In the genomic region with DNA sequence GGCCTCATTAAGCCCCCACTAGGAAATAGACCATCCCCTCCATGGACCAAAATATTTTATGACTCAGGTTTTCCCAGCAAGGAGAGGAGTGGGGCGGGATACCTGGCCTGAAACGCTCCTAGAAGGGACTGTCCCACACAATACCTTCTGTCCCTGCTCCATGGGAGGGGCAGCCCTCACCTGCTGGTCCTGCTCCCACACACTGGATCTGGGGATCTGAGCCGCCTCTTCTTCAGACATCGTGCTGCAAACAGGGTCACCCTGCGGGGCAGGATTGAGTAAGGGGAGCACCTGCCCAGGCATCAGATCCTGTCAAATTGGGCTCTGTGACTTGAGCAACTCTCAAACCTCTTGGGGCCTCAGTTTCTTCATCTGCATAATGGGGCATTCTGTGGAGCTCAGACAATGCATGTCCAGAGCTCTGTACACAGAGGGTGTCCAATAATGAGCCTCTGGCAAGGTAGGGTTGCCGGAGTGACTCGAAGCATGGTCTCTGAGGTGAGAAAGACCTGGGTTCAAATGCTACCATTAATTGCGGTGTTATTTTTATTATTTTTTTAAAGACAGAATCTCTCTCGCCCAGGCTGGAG, we compare ENCODE assay signal across 28 cellular contexts. TPM values are rescaled to one million over a fixed set of nuclear protein-coding genes. Genes with fewer than 3 reads are reported as not detected.
DNase-seq lines count a peak whose midpoint lies in the region; ATAC-seq, FAIRE-seq and TF ChIP-seq lines count a peak whose summit lies in the region.
"Had no signal": no experiment of that assay in that cellular context is flagged by ENCODE, and none has a peak within 500 bp of the region (broad histone marks: within the 10 kb centered on the region; RNA-seq: fewer than 3 reads in every experiment).

No MANE protein-coding gene starts in this region.

- POLR2A ChIA-PET in HepG2 (lab: Yijun Ruan, JAX), result interaction anchor here (1.3 to 2.5 kb wide), 4 partner anchors 9 to 192 kb away, joined by 4 to 38 read pairs (median 9); a partner anchor contains a TSS

- TF ChIP-seq EP300 in HepG2 (IDR thresholded peaks at IDR 0.05; ENCODE audit: low read depth in 2 of 2, low read length in 2 of 2) (no peak), HepG2 (CRISPR knock-in tag; IDR thresholded peaks at IDR 0.05; ENCODE audit: borderline replicate concordance) (no peak)

- no peak overlapping the region for H2AFZ ChIP-seq in HepG2 (ENCODE audit: low read length)
- H2AFZ ChIP-seq: GM23248 had no signal

- H3K27me3 ChIP-seq in HepG2 (ENCODE audit: control insufficient read depth in 1 of 2, insufficient read depth in 2 of 2, low read length in 2 of 2) (no peaks in the 10 kb centered on the region; a peak in 1 of 5 replicates), right lobe of liver (no peaks in the 10 kb centered on the region), body of pancreas (no peaks in the 10 kb centered on the region), psoas muscle (ENCODE audit: insufficient read depth in 3 of 3, low read length in 2 of 3) (no peaks in the 10 kb centered on the region)

- intact Hi-C loops in HepG2 (cut with micrococcal nuclease; ENCODE audit: unreplicated experiment) (no loop called here), right lobe of liver (cut with DNase I) (no loop called here), body of pancreas (cut with DNase I) (no loop called here), psoas muscle (cut with DNase I) (no loop called here)

- CTCF ChIA-PET in HepG2 (lab: Yijun Ruan, JAX; ENCODE audit: low intra/inter-chr PET ratio, low total read pairs), result no interaction called here

- TF ChIP-seq RAD21 in HepG2 (CRISPR knock-in tag; IDR thresholded peaks at IDR 0.05), result no peak

- DNase-seq in HepG2 (ENCODE audit: low spot score) (no peak), right lobe of liver (no peak), body of pancreas (peak in 1 of 4 donors; percentile 33), psoas muscle (no peak), NCI-H146 (lab: John Stamatoyannopoulos, UW) (no peak)
- DNase-seq: C1 segment of cervical spinal cord; CD4-positive, alpha-beta memory T cell; COR-L47; DMS79 treated with DMSO at 0.1 percent for 48 hours; GM23248; H9; HFFc6; IMR-90; MM.1S; NCI-H1694; NCI-H2081; NCI-H2171; NCI-H226; NCI-H510A; NCI-H69; SIG-M5 had no signal

- H3K4me3 ChIP-seq in HepG2 (replicated peaks in 1 of 3; ENCODE audit: insufficient read depth in 1 of 3, low read depth in 2 of 3, low read length in 3 of 3), result no peak overlapping the region
- H3K4me3 ChIP-seq in right lobe of liver, result peak overlapping the region in 1 of 3 donors; percentile 70
- H3K4me3 ChIP-seq in body of pancreas, result no peak overlapping the region
- peak overlapping the region; percentile 66 for H3K4me3 ChIP-seq in psoas muscle
- H3K4me3 ChIP-seq: GM23248 had no signal

- no peak for TF ChIP-seq POLR2A in HepG2 (IDR thresholded peaks at IDR 0.05; ENCODE audit: insufficient read depth in 1 of 2, low read depth in 2 of 2, low read length in 2 of 2)
- no peak for TF ChIP-seq POLR2A in right lobe of liver (IDR thresholded peaks at IDR 0.05)
- no peak for TF ChIP-seq POLR2A in body of pancreas (IDR thresholded peaks at IDR 0.05)

- ATAC-seq in HepG2 (no peak), right lobe of liver (no peak), body of pancreas (no peak), psoas muscle (no peak), GM19035 (IDR thresholded peaks at IDR 0.05; ENCODE audit: unreplicated experiment) (no peak), HG02678 (IDR thresholded peaks at IDR 0.05; ENCODE audit: unreplicated experiment) (no peak)

- no peak overlapping the region for H3K27ac ChIP-seq in HepG2 (ENCODE audit: extremely low read length, insufficient read depth, low read length)
- H3K27ac ChIP-seq in right lobe of liver, result peak overlapping the region in 1 of 3 donors; percentile 87
- peak overlapping the region in 3 of 4 donors; percentile 82 to 88 (median 88) for H3K27ac ChIP-seq in body of pancreas
- peak overlapping the region; percentile 90 for H3K27ac ChIP-seq in psoas muscle
- H3K27ac ChIP-seq: GM23248, KMS-11, SK-N-MC had no signal

- 79% methylated on average over 6 of the region's 9 CpGs for WGBS in HepG2 (ENCODE audit: low lambda C conversion rate)
- WGBS in right lobe of liver (ENCODE audit: insufficient coverage, low coverage, low lambda C conversion rate, missing lambda C conversion rate), result 90% methylated on average over 2 of the region's 9 CpGs
- WGBS in body of pancreas, 2 donors, result 81 to 88% methylated on average over 5 to 9 of the region's 9 CpGs
- 79 to 82% (median 81%) methylated on average over 9 of the region's 9 CpGs for WGBS in psoas muscle, 3 donors

- H3K4me2 ChIP-seq in HepG2 (ENCODE audit: low read depth, low read length), result no peak overlapping the region
- H3K4me2 ChIP-seq: KMS-11 had no signal

- FAIRE-seq in HepG2 (lab: Jason Lieb, UNC), result no peak
- FAIRE-seq: A204.1, GM12892, RCC 7860 had no signal

- H3K9me3 ChIP-seq in HepG2 (ENCODE audit: low read length) (no peaks in the 10 kb centered on the region), right lobe of liver (no peaks in the 10 kb centered on the region), body of pancreas (no peaks in the 10 kb centered on the region), psoas muscle (no peaks in the 10 kb centered on the region)

- in situ Hi-C loops in HepG2 (cut with HindIII; ENCODE audit: extremely low pct_ligation_motif_present, low pct_unique_long_range_greater_than_20kb), result no loop called here

- H4K20me1 ChIP-seq in HepG2 (ENCODE audit: insufficient read depth, low read length), result peaks cover 6% of the 10 kb centered on the region; the same call in 1 of the 2 replicates

- no TSS peak for BruUV-seq in HepG2 (replicated peaks; lab: Mats Ljungman, UMichigan)

- TF ChIP-seq CTCF in HepG2 (CRISPR knock-in tag; IDR thresholded peaks at IDR 0.05) (no peak), right lobe of liver (IDR thresholded peaks at IDR 0.05) (no peak), body of pancreas (IDR thresholded peaks at IDR 0.05) (no peak), psoas muscle (IDR thresholded peaks at IDR 0.05) (no peak)

- H3K79me2 ChIP-seq in HepG2 (ENCODE audit: insufficient read depth, low read length), result no peaks in the 10 kb centered on the region

- no peak overlapping the region for H3K9ac ChIP-seq in HepG2 (ENCODE audit: insufficient read depth, low read depth, low read length)
- H3K9ac ChIP-seq: GM23248, KMS-11 had no signal

- H3K4me1 ChIP-seq in HepG2 (ENCODE audit: insufficient read depth, low read length) (peaks cover 74% of the 10 kb centered on the region), right lobe of liver (peaks cover 0 to 41% (median 0%) of the 10 kb centered on the region in 4 donors), body of pancreas (peaks cover 68% of the 10 kb centered on the region), psoas muscle (peaks cover 39% of the 10 kb centered on the region)

- H3K36me3 ChIP-seq in HepG2 (replicated peaks in 1 of 2; ENCODE audit: control insufficient read depth in 1 of 2, insufficient read depth in 2 of 2, low read length in 2 of 2) (no peaks in the 10 kb centered on the region), right lobe of liver (peaks cover 0 to 3% (median 3%) of the 10 kb centered on the region in 4 donors), body of pancreas (replicated peaks in 1 of 2; ENCODE audit: insufficient read depth in 1 of 2, low read depth in 2 of 2) (peaks cover 0 to 2% of the 10 kb centered on the region in 2 donors), psoas muscle (ENCODE audit: insufficient read depth in 1 of 2, low read depth in 1 of 2) (peaks cover 0 to 4% of the 10 kb centered on the region in 2 donors)

RNA-seq across cellular contexts. Expression of a gene that starts 1.1 kb away (rescaled TPM):
- total RNA-seq in HepG2 (2016; rRNA removed; fragmentation: Illumina TruSeq; extraction: Trizol) (1.6 and 1.8 TPM in 2 replicates), right lobe of liver (100 to 1,000 TPM in 4 of 6 experiments, 10 to 100 TPM in 2; 35.0 to 149 (median 117) TPM), body of pancreas (100 to 1,000 TPM in 1 of 2 donors, 10 to 100 TPM in 1; 72.9 to 132 TPM), psoas muscle (100 to 1,000 TPM in 2 of 4 donors, 10 to 100 TPM in 2; 61.7 to 143 (median 118) TPM)
- total RNA-seq in HepG2 (2016; cell fraction: cytosol; rRNA removed; fragmentation: Illumina TruSeq; extraction: Trizol; ENCODE audit: low read depth), result 0.35 and 0.40 TPM in 2 replicates
- total RNA-seq in HepG2 (2016; cell fraction: insoluble cytoplasmic fraction; rRNA removed; fragmentation: Illumina TruSeq; extraction: Trizol), result 0.94 and 1.8 TPM in 2 replicates
- total RNA-seq in HepG2 (2016; cell fraction: membrane; rRNA removed; fragmentation: Illumina TruSeq; extraction: Trizol), result 0.65 TPM in 2 replicates
- total RNA-seq in HepG2 (2016; cell fraction: nucleus; rRNA removed; fragmentation: Illumina TruSeq; extraction: Trizol), result 1.9 TPM in 2 replicates
- polyA plus RNA-seq in HepG2 (2011; rRNA removed) (4.8 and 6.3 TPM in 2 replicates), psoas muscle (10 to 100 TPM; 14.5 to 96.8 (median 22.8) TPM)
- polyA plus RNA-seq in HepG2 (2011; cell fraction: cytosol; rRNA removed), result 1.6 and 1.9 TPM in 2 replicates
- polyA plus RNA-seq in HepG2 (2011; cell fraction: nucleus; rRNA removed), result 31.7 and 40.6 TPM in 2 replicates
- polyA plus RNA-seq in HepG2 (2012), result 1.9 and 2.0 TPM in 2 replicates
- 0.12 and 0.53 TPM in 2 replicates for polyA plus RNA-seq in HepG2 (2016; cell fraction: cytosol; fragmentation: Illumina TruSeq; extraction: Trizol; ENCODE audit: low read depth)
- 0.77 and 1.4 TPM in 2 replicates for polyA plus RNA-seq in HepG2 (2016; cell fraction: insoluble cytoplasmic fraction; fragmentation: Illumina TruSeq; extraction: Trizol; ENCODE audit: low read depth)
- 0.11 and 0.52 TPM in 2 replicates for polyA plus RNA-seq in HepG2 (2016; cell fraction: membrane; fragmentation: Illumina TruSeq; extraction: Trizol; ENCODE audit: low read depth)
- 5.8 and 8.9 TPM in 2 replicates for polyA plus RNA-seq in HepG2 (2016; cell fraction: nucleus; fragmentation: Illumina TruSeq; extraction: Trizol; ENCODE audit: insufficient read depth, low read depth)
- 0.47 and 3.5 TPM in 2 replicates for polyA minus RNA-seq in HepG2 (2011; rRNA and poly(A)+ RNA removed; ENCODE audit: low replicate concordance)
- polyA minus RNA-seq in HepG2 (2011; cell fraction: cytosol; rRNA and poly(A)+ RNA removed), result 0.97 and 0.99 TPM in 2 replicates
- polyA minus RNA-seq in HepG2 (2011; cell fraction: nucleus; rRNA and poly(A)+ RNA removed), result 4.1 and 4.4 TPM in 2 replicates
- total RNA-seq: GM23248, HFFc6, IMR-90 had no signal
- polyA plus RNA-seq: GM23248, IMR-90 had no signal

RNA-seq across cellular contexts. Expression of a gene that starts 5.9 kb away (rescaled TPM):
- total RNA-seq in HepG2 (2016; rRNA removed; fragmentation: Illumina TruSeq; extraction: Trizol), result 7.1 and 12.0 TPM in 2 replicates
- total RNA-seq in HepG2 (2016; cell fraction: cytosol; rRNA removed; fragmentation: Illumina TruSeq; extraction: Trizol; ENCODE audit: low read depth), result 2.0 and 2.2 TPM in 2 replicates
- 5.8 and 13.0 TPM in 2 replicates for total RNA-seq in HepG2 (2016; cell fraction: insoluble cytoplasmic fraction; rRNA removed; fragmentation: Illumina TruSeq; extraction: Trizol)
- total RNA-seq in HepG2 (2016; cell fraction: membrane; rRNA removed; fragmentation: Illumina TruSeq; extraction: Trizol), result 4.2 and 4.7 TPM in 2 replicates
- total RNA-seq in HepG2 (2016; cell fraction: nucleus; rRNA removed; fragmentation: Illumina TruSeq; extraction: Trizol), result 10.2 and 12.3 TPM in 2 replicates
- polyA plus RNA-seq in HepG2 (2011; rRNA removed), result 39.3 and 48.9 TPM in 2 replicates
- polyA plus RNA-seq in HepG2 (2011; cell fraction: cytosol; rRNA removed), result 33.3 and 38.7 TPM in 2 replicates
- polyA plus RNA-seq in HepG2 (2011; cell fraction: nucleus; rRNA removed), result 12.1 and 16.5 TPM in 2 replicates
- polyA plus RNA-seq in HepG2 (2012), result 8.4 and 14.3 TPM in 2 replicates
- 2.4 and 2.6 TPM in 2 replicates for polyA plus RNA-seq in HepG2 (2016; cell fraction: cytosol; fragmentation: Illumina TruSeq; extraction: Trizol; ENCODE audit: low read depth)
- polyA plus RNA-seq in HepG2 (2016; cell fraction: insoluble cytoplasmic fraction; fragmentation: Illumina TruSeq; extraction: Trizol; ENCODE audit: low read depth), result 6.6 and 8.6 TPM in 2 replicates
- polyA plus RNA-seq in HepG2 (2016; cell fraction: membrane; fragmentation: Illumina TruSeq; extraction: Trizol; ENCODE audit: low read depth), result 4.2 and 4.9 TPM in 2 replicates
- 20.0 and 22.9 TPM in 2 replicates for polyA plus RNA-seq in HepG2 (2016; cell fraction: nucleus; fragmentation: Illumina TruSeq; extraction: Trizol; ENCODE audit: insufficient read depth, low read depth)
- polyA minus RNA-seq in HepG2 (2011; rRNA and poly(A)+ RNA removed; ENCODE audit: low replicate concordance), result 0.77 and 28.9 TPM in 2 replicates
- polyA minus RNA-seq in HepG2 (2011; cell fraction: cytosol; rRNA and poly(A)+ RNA removed), result 12.1 and 23.5 TPM in 2 replicates
- polyA minus RNA-seq in HepG2 (2011; cell fraction: nucleus; rRNA and poly(A)+ RNA removed), result 3.2 and 5.6 TPM in 2 replicates
- 1,000 to 10,000 TPM in 2 of 6 experiments, 100 to 1,000 TPM in 4; 331 to 1,334 (median 524) TPM for total RNA-seq in right lobe of liver
- total RNA-seq in body of pancreas, result 10 to 100 TPM in 1 of 2 donors, 1 to 10 TPM in 1; 8.8 to 21.1 TPM
- total RNA-seq in psoas muscle, result 1 to 10 TPM in 1 of 4 donors, under 1 TPM in 2, not detected in 1; 0.42 to 1.8 (median 0.53) TPM
- under 1 TPM; 0.09 to 0.42 (median 0.15) TPM for polyA plus RNA-seq in psoas muscle
- total RNA-seq: CD4-positive, alpha-beta memory T cell; GM23248; HFFc6; IMR-90 had no signal
- polyA plus RNA-seq: GM23248, IMR-90 had no signal

RNA-seq across cellular contexts. Expression of a gene that starts 15.6 kb away (rescaled TPM):
- total RNA-seq in HepG2 (2016; rRNA removed; fragmentation: Illumina TruSeq; extraction: Trizol) (0.80 and 1.3 TPM in 2 replicates), right lobe of liver (10 to 100 TPM; 28.4 to 51.2 (median 39.3) TPM), body of pancreas (100 to 1,000 TPM in 1 of 2 donors, 10 to 100 TPM in 1; 18.9 to 125 TPM), psoas muscle (100 to 1,000 TPM; 115 to 309 (median 183) TPM)
- total RNA-seq in HepG2 (2016; cell fraction: cytosol; rRNA removed; fragmentation: Illumina TruSeq; extraction: Trizol; ENCODE audit: low read depth), result 1.2 and 1.4 TPM in 2 replicates
- 0.68 and 1.3 TPM in 2 replicates for total RNA-seq in HepG2 (2016; cell fraction: insoluble cytoplasmic fraction; rRNA removed; fragmentation: Illumina TruSeq; extraction: Trizol)
- total RNA-seq in HepG2 (2016; cell fraction: membrane; rRNA removed; fragmentation: Illumina TruSeq; extraction: Trizol), result 0.12 and 0.21 TPM in 2 replicates
- total RNA-seq in HepG2 (2016; cell fraction: nucleus; rRNA removed; fragmentation: Illumina TruSeq; extraction: Trizol), result 1.0 and 1.1 TPM in 2 replicates
- polyA plus RNA-seq in HepG2 (2011; rRNA removed) (1.1 and 1.9 TPM in 2 replicates), psoas muscle (10 to 100 TPM; 29.0 to 97.8 (median 50.4) TPM)
- polyA plus RNA-seq in HepG2 (2011; cell fraction: cytosol; rRNA removed), result 0.72 and 0.76 TPM in 2 replicates
- polyA plus RNA-seq in HepG2 (2011; cell fraction: nucleus; rRNA removed), result 12.5 and 14.8 TPM in 2 replicates
- polyA plus RNA-seq in HepG2 (2012), result 0.82 and 1.4 TPM in 2 replicates
- 1.2 and 1.5 TPM in 2 replicates for polyA plus RNA-seq in HepG2 (2016; cell fraction: cytosol; fragmentation: Illumina TruSeq; extraction: Trizol; ENCODE audit: low read depth)
- 0.48 and 0.53 TPM in 2 replicates for polyA plus RNA-seq in HepG2 (2016; cell fraction: insoluble cytoplasmic fraction; fragmentation: Illumina TruSeq; extraction: Trizol; ENCODE audit: low read depth)
- 0.08 and 0.13 TPM in 2 replicates for polyA plus RNA-seq in HepG2 (2016; cell fraction: membrane; fragmentation: Illumina TruSeq; extraction: Trizol; ENCODE audit: low read depth)
- 2.9 and 3.1 TPM in 2 replicates for polyA plus RNA-seq in HepG2 (2016; cell fraction: nucleus; fragmentation: Illumina TruSeq; extraction: Trizol; ENCODE audit: insufficient read depth, low read depth)
- 0.19 and 0.78 TPM in 2 replicates for polyA minus RNA-seq in HepG2 (2011; rRNA and poly(A)+ RNA removed; ENCODE audit: low replicate concordance)
- 1.1 and 1.3 TPM in 2 replicates for polyA minus RNA-seq in HepG2 (2011; cell fraction: cytosol; rRNA and poly(A)+ RNA removed)
- polyA minus RNA-seq in HepG2 (2011; cell fraction: nucleus; rRNA and poly(A)+ RNA removed), result 1.0 and 1.6 TPM in 2 replicates
- total RNA-seq: GM23248, HFFc6 had no signal

RNA-seq across cellular contexts. Expression of a gene that starts 25.6 kb away (rescaled TPM):
- 37.0 and 67.1 TPM in 2 replicates for total RNA-seq in HepG2 (2016; rRNA removed; fragmentation: Illumina TruSeq; extraction: Trizol)
- total RNA-seq in HepG2 (2016; cell fraction: cytosol; rRNA removed; fragmentation: Illumina TruSeq; extraction: Trizol; ENCODE audit: low read depth), result 14.3 and 14.5 TPM in 2 replicates
- total RNA-seq in HepG2 (2016; cell fraction: insoluble cytoplasmic fraction; rRNA removed; fragmentation: Illumina TruSeq; extraction: Trizol), result 29.9 and 68.6 TPM in 2 replicates
- 59.5 and 62.2 TPM in 2 replicates for total RNA-seq in HepG2 (2016; cell fraction: membrane; rRNA removed; fragmentation: Illumina TruSeq; extraction: Trizol)
- total RNA-seq in HepG2 (2016; cell fraction: nucleus; rRNA removed; fragmentation: Illumina TruSeq; extraction: Trizol), result 51.6 and 59.6 TPM in 2 replicates
- polyA plus RNA-seq in HepG2 (2011; rRNA removed), result 45.5 and 56.2 TPM in 2 replicates
- polyA plus RNA-seq in HepG2 (2011; cell fraction: cytosol; rRNA removed), result 55.1 and 78.1 TPM in 2 replicates
- 60.7 and 73.5 TPM in 2 replicates for polyA plus RNA-seq in HepG2 (2011; cell fraction: nucleus; rRNA removed)
- 31.8 and 42.2 TPM in 2 replicates for polyA plus RNA-seq in HepG2 (2012)
- polyA plus RNA-seq in HepG2 (2016; cell fraction: cytosol; fragmentation: Illumina TruSeq; extraction: Trizol; ENCODE audit: low read depth), result 17.9 and 18.2 TPM in 2 replicates
- 55.9 and 71.2 TPM in 2 replicates for polyA plus RNA-seq in HepG2 (2016; cell fraction: insoluble cytoplasmic fraction; fragmentation: Illumina TruSeq; extraction: Trizol; ENCODE audit: low read depth)
- 62.0 and 68.4 TPM in 2 replicates for polyA plus RNA-seq in HepG2 (2016; cell fraction: membrane; fragmentation: Illumina TruSeq; extraction: Trizol; ENCODE audit: low read depth)
- 120 and 123 TPM in 2 replicates for polyA plus RNA-seq in HepG2 (2016; cell fraction: nucleus; fragmentation: Illumina TruSeq; extraction: Trizol; ENCODE audit: insufficient read depth, low read depth)
- polyA minus RNA-seq in HepG2 (2011; rRNA and poly(A)+ RNA removed; ENCODE audit: low replicate concordance), result 0.23 and 250 TPM in 2 replicates
- 72.0 and 86.5 TPM in 2 replicates for polyA minus RNA-seq in HepG2 (2011; cell fraction: cytosol; rRNA and poly(A)+ RNA removed)
- 23.2 and 24.5 TPM in 2 replicates for polyA minus RNA-seq in HepG2 (2011; cell fraction: nucleus; rRNA and poly(A)+ RNA removed)
- total RNA-seq in right lobe of liver, result 1 to 10 TPM; 1.0 to 6.5 (median 2.3) TPM
- 10 to 100 TPM in 1 of 2 donors, 1 to 10 TPM in 1; 6.0 to 11.5 TPM for total RNA-seq in body of pancreas
- 10 to 100 TPM in 2 of 4 donors, 1 to 10 TPM in 2; 6.2 to 11.7 (median 10.0) TPM for total RNA-seq in psoas muscle
- 1 to 10 TPM; 2.3 to 7.1 (median 5.6) TPM for polyA plus RNA-seq in psoas muscle
- total RNA-seq: GM23248 had no signal
- polyA plus RNA-seq: CD4-positive, alpha-beta memory T cell; GM23248 had no signal

Comparison
In these comparisons a context has a peak if more than half of its experiments do, and no peak if none do; other contexts are left out.
1. RNA of a gene that starts 1.1 kb away (total RNA-seq): 61.7 to 143 TPM in psoas muscle, 72.9 to 132 TPM in body of pancreas and 35.0 to 149 TPM in right lobe of liver; 0.35 to 1.9 TPM in HepG2; every median in the first group is over 10 times any median in the second.
2. RNA of a gene that starts 5.9 kb away (total RNA-seq): 331 to 1,334 TPM in right lobe of liver; 8.8 to 21.1 TPM in body of pancreas, 2.0 to 13.0 TPM in HepG2 and 0.42 to 1.8 TPM in psoas muscle; every median in the first group is over 10 times any median in the second.
3. RNA of a gene that starts 15.6 kb away (total RNA-seq): 115 to 309 TPM in psoas muscle, 18.9 to 125 TPM in body of pancreas and 28.4 to 51.2 TPM in right lobe of liver; 0.12 to 1.4 TPM in HepG2; every median in the first group is over 4 times any median in the second.